4 cellular contexts compared by ENCODE assay signal in the genomic region with DNA sequence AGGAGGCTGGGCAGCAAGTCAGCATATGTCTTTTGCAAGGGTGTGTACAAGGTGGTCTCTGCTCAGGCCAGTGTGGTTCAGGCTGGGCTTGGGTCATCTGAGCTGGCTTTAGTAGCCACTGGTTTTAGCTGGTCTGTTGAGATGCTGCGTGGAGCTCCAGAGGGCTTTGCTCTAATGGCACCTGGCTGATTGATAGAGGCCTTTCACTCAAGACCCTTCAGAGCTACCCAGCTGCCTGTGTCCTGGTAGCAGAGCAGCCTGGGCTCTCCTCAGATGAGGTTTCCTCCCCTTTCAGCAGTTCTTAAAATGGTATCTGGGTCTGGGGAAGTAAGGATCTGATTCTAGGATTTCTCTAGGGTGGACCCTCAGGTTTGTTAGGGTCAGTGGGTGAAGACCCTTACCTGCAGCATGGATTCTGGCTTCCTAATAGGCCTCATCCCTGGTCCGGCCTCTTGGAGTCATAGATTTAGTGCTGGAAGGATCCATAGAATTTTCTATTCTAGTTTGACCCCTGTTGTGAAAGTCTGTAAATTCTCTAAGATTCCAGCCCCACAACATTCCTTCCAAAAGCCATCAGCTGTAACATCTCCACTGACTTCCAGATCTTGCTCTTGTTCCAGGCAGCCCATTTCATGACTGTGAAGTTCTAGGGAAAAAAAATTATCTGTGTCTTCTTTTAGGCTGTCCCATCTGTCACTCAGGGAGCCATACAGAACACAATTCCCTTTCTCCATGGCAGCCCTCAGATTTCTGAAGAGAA.
"Had no signal": no experiment of that assay in that cellular context is flagged by ENCODE, and none has a peak within 500 bp of the region (broad histone marks: within the 10 kb centered on the region; RNA-seq: fewer than 3 reads in every experiment).

No MANE protein-coding gene starts in this region.

- H3K4me3 Mint-ChIP-seq: GM23338, H9 had no signal

- H3K27ac Mint-ChIP-seq: GM23338 had no signal

- DNase-seq: H9, HCEC 1CT, IMR-90 had no signal

- H3K4me1 Mint-ChIP-seq: GM23338, H9 had no signal

- ATAC-seq: GM23338 had no signal
